ENCODE assay signal across 14 cellular contexts in genomic region chr2:180520206-180520605, GRCh38.
DNase-seq lines count a peak whose midpoint lies in the region.
"Had no signal": no experiment of that assay in that cellular context is flagged by ENCODE, and none has a peak within 500 bp of the region (broad histone marks: within the 10 kb centered on the region; RNA-seq: fewer than 3 reads in every experiment).

No MANE protein-coding gene starts in this region.

- peaks cover 11% of the 10 kb centered on the region for H3K9me3 ChIP-seq in mesenchymal stem cell (ENCODE audit: control insufficient read depth, low read length)
- H3K9me3 ChIP-seq: Peyer's patch had no signal

- H3K9ac ChIP-seq in mesenchymal stem cell (ENCODE audit: low read length) = no peak overlapping the region
- H3K9ac ChIP-seq: KMS-11 had no signal

- H3K18ac ChIP-seq in mesenchymal stem cell (ENCODE audit: low read depth in 1 of 2, low read length in 2 of 2) = peak overlapping the region; percentile 45 to 67

- H2BK15ac ChIP-seq in mesenchymal stem cell (ENCODE audit: low read depth, poor library complexity, severe bottlenecking) = no peak overlapping the region

- no peak overlapping the region for H4K91ac ChIP-seq in mesenchymal stem cell (ENCODE audit: low read length)

- H3K4me3 ChIP-seq in mesenchymal stem cell (ENCODE audit: insufficient read depth in 1 of 2, low read depth in 1 of 2, low read length in 2 of 2) = no peak overlapping the region
- H3K4me3 ChIP-seq: Peyer's patch had no signal

- H3K4ac ChIP-seq in mesenchymal stem cell (ENCODE audit: low read depth in 1 of 2, low read length in 2 of 2) = no peak overlapping the region

- H2AK5ac ChIP-seq in mesenchymal stem cell (ENCODE audit: low read length, severe bottlenecking) = no peak overlapping the region

- H3K4me2 ChIP-seq in mesenchymal stem cell (ENCODE audit: low read length, poor library complexity, severe bottlenecking) = no peak overlapping the region
- H3K4me2 ChIP-seq: KMS-11 had no signal

- DNase-seq in DMS53 treated with DMSO at 0.1 percent for 48 hours (lab: John Stamatoyannopoulos, UW; ENCODE audit: unreplicated experiment) (peak; percentile 71), M059J (ENCODE audit: low read depth) (peak; percentile 67), astrocyte of the hippocampus (ENCODE audit: low read depth, low spot score) (peak; percentile 16), mesenchymal stem cell (peak; percentile 45), NCI-H2227 treated with DMSO at 0.1 percent for 48 hours (lab: John Stamatoyannopoulos, UW) (no peak), cerebellar nuclear complex (lab: John Stamatoyannopoulos, UW) (no peak)
- DNase-seq in effector CD8-positive, alpha-beta T cell (lab: John Stamatoyannopoulos, UW) = no peak
- no peak for DNase-seq in NK-92 treated with Interleukin-12 subunit alpha and Interleukin-12 subunit beta, amount 100 ng/mL, for 24 hours (lab: John Stamatoyannopoulos, UW)
- DNase-seq: activated CD4-positive, alpha-beta T cell treated with anti-CD3 and anti-CD28 coated beads, Interleukin-2, amount 10 ng/mL, durations not matched to agents 24 days and 14 days; activated naive CD8-positive, alpha-beta T cell treated with anti-CD3 and anti-CD28 coated beads, Interleukin-2, amount 50 U/mL, for 24 hours; foreskin melanocyte; GF-D8; Peyer's patch had no signal

- H4K8ac ChIP-seq in mesenchymal stem cell (ENCODE audit: low read length) = no peak overlapping the region

- H3K27me3 ChIP-seq in mesenchymal stem cell (ENCODE audit: control insufficient read depth in 1 of 2, insufficient read depth in 1 of 2, low read length in 2 of 2) = no peaks in the 10 kb centered on the region
- H3K27me3 ChIP-seq: Peyer's patch had no signal

- H2BK5ac ChIP-seq in mesenchymal stem cell (ENCODE audit: low read depth, low read length, poor library complexity, severe bottlenecking) = no peak overlapping the region

- peak overlapping the region; percentile 18 to 40 for H2BK12ac ChIP-seq in mesenchymal stem cell (ENCODE audit: low read length in 2 of 2)

- H2BK120ac ChIP-seq in mesenchymal stem cell (ENCODE audit: low read depth, low read length) = peak overlapping the region; percentile 37

- H2AFZ ChIP-seq in mesenchymal stem cell (ENCODE audit: low read depth, low read length) = no peak overlapping the region

- no peaks in the 10 kb centered on the region for H3K79me1 ChIP-seq in mesenchymal stem cell (replicated peaks; ENCODE audit: low read length, poor library complexity, severe bottlenecking)

- H3K23ac ChIP-seq in mesenchymal stem cell (ENCODE audit: low read length in 2 of 2) = no peak overlapping the region

- H3K27ac ChIP-seq in mesenchymal stem cell (ENCODE audit: low read length, poor library complexity, severe bottlenecking) = no peak overlapping the region
- H3K27ac ChIP-seq: KMS-11, Peyer's patch had no signal

- H3K4me1 ChIP-seq in mesenchymal stem cell (ENCODE audit: control insufficient read depth, insufficient read depth, low read depth, low read length) = peaks cover 2% of the 10 kb centered on the region
- H3K4me1 ChIP-seq: Peyer's patch had no signal

- H3K14ac ChIP-seq in mesenchymal stem cell (ENCODE audit: low read length in 2 of 2) = no peak overlapping the region

- H3K36me3 ChIP-seq in mesenchymal stem cell (ENCODE audit: control insufficient read depth in 1 of 2, insufficient read depth in 2 of 2, low read depth in 1 of 2, low read length in 2 of 2) = no peaks in the 10 kb centered on the region
- H3K36me3 ChIP-seq: Peyer's patch had no signal

Comparison
In these comparisons a context has a peak if more than half of its experiments do, and no peak if none do; other contexts are left out.
1. DNase-seq: peak in DMS53 treated with DMSO at 0.1 percent for 48 hours (single experiment), M059J (single experiment), astrocyte of the hippocampus (single experiment) and mesenchymal stem cell (single experiment); none in effector CD8-positive, alpha-beta T cell (single experiment), NCI-H2227 treated with DMSO at 0.1 percent for 48 hours (single experiment), NK-92 treated with Interleukin-12 subunit alpha and Interleukin-12 subunit beta, amount 100 ng/mL, for 24 hours (single experiment) and cerebellar nuclear complex (0 of 2).